16 cellular contexts compared by ENCODE assay signal in the genomic region with DNA sequence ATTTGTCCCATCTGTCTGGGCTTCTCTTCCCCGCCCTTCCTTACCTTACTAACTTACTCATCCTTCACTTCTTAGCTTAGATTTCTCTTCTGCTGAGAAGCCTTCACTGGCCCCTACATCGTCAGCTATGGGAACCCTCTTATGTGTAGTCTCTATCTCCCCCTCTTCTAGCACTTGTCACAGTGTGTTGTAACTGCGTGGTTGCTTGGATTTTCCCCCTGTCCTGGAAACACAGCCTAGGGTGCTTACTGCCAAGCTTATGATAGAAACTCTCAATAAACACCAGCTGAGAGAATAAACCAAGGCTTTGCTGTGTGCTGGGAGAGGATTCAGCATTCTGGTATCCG.
DNase-seq lines count a peak whose midpoint lies in the region; ATAC-seq and TF ChIP-seq lines count a peak whose summit lies in the region.
"Had no signal": no experiment of that assay in that cellular context is flagged by ENCODE, and none has a peak within 500 bp of the region (broad histone marks: within the 10 kb centered on the region; RNA-seq: fewer than 3 reads in every experiment).

No MANE protein-coding gene starts in this region.

- H3K9me3 ChIP-seq in liver (ENCODE audit: control insufficient read depth in 4 of 4, low read length in 3 of 4) (no peaks in the 10 kb centered on the region), subcutaneous abdominal adipose tissue (ENCODE audit: control insufficient read depth in 5 of 5, low read length in 5 of 5) (no peaks in the 10 kb centered on the region)
- H3K9me3 ChIP-seq: Peyer's patch, upper lobe of left lung had no signal

- ATAC-seq in activated T-cell treated with anti-CD3 and anti-CD28 coated beads, Interleukin-2, amount 50 U/mL, for 72 hours (replicated peaks in 1 of 2) = no peak
- no peak for ATAC-seq in HG02610 (IDR thresholded peaks at IDR 0.05; ENCODE audit: unreplicated experiment)

- no peaks in the 10 kb centered on the region for H3K9me3 Mint-ChIP-seq in activated T-cell treated with anti-CD3 and anti-CD28 coated beads, Interleukin-2, amount 50 U/mL, for 72 hours
- H3K9me3 Mint-ChIP-seq in activated T-cell treated with anti-CD3 and anti-CD28 coated beads, Interleukin-2, amount 50 U/mL, for 24 hours = peaks cover 2% of the 10 kb centered on the region
- peaks cover 8% of the 10 kb centered on the region for H3K9me3 Mint-ChIP-seq in activated naive CD8-positive, alpha-beta T cell treated with anti-CD3 and anti-CD28 coated beads for 36 hours
- H3K9me3 Mint-ChIP-seq in HFFc6 = no peaks in the 10 kb centered on the region

- TF ChIP-seq RAD21 in liver (IDR thresholded peaks at IDR 0.05) = no peak

- H3K27me3 Mint-ChIP-seq in activated T-cell treated with anti-CD3 and anti-CD28 coated beads, Interleukin-2, amount 50 U/mL, for 72 hours (ENCODE audit: low read depth) = no peaks in the 10 kb centered on the region
- H3K27me3 Mint-ChIP-seq in activated T-cell treated with anti-CD3 and anti-CD28 coated beads, Interleukin-2, amount 50 U/mL, for 24 hours = no peaks in the 10 kb centered on the region
- H3K27me3 Mint-ChIP-seq in activated naive CD8-positive, alpha-beta T cell treated with anti-CD3 and anti-CD28 coated beads for 36 hours = no peaks in the 10 kb centered on the region
- H3K27me3 Mint-ChIP-seq in HFFc6 (ENCODE audit: insufficient read depth) = peaks cover 2% of the 10 kb centered on the region; the same call in 1 of the 2 replicates

- no peaks in the 10 kb centered on the region for H3K27me3 ChIP-seq in liver (ENCODE audit: control insufficient read depth in 4 of 4, insufficient read depth in 4 of 4, low read length in 3 of 4)
- H3K27me3 ChIP-seq in subcutaneous abdominal adipose tissue (ENCODE audit: control insufficient read depth in 5 of 5, insufficient read depth in 4 of 5, low read length in 5 of 5) = no peaks in the 10 kb centered on the region
- H3K27me3 ChIP-seq: Peyer's patch, upper lobe of left lung had no signal

- peak overlapping the region; percentile 55 for H3K27ac Mint-ChIP-seq in activated T-cell treated with anti-CD3 and anti-CD28 coated beads, Interleukin-2, amount 50 U/mL, for 72 hours
- no peak overlapping the region for H3K27ac Mint-ChIP-seq in activated T-cell treated with anti-CD3 and anti-CD28 coated beads, Interleukin-2, amount 50 U/mL, for 24 hours
- peak overlapping the region; percentile 99 for H3K27ac Mint-ChIP-seq in activated naive CD8-positive, alpha-beta T cell treated with anti-CD3 and anti-CD28 coated beads for 36 hours
- no peak overlapping the region for H3K27ac Mint-ChIP-seq in HFFc6

- H3K4me3 Mint-ChIP-seq in activated T-cell treated with anti-CD3 and anti-CD28 coated beads, Interleukin-2, amount 50 U/mL, for 72 hours = peak overlapping the region; percentile 5 to 35
- H3K4me3 Mint-ChIP-seq in activated T-cell treated with anti-CD3 and anti-CD28 coated beads, Interleukin-2, amount 50 U/mL, for 24 hours = no peak overlapping the region
- H3K4me3 Mint-ChIP-seq in activated naive CD8-positive, alpha-beta T cell treated with anti-CD3 and anti-CD28 coated beads for 36 hours = peak overlapping the region; percentile 29
- H3K4me3 Mint-ChIP-seq in HFFc6 = no peak overlapping the region

- H3K27ac ChIP-seq in liver (ENCODE audit: low read depth in 1 of 2, low read length in 2 of 2) (peak overlapping the region; percentile 73 to 82), subcutaneous abdominal adipose tissue (ENCODE audit: low read depth, low read length) (peak overlapping the region; percentile 47)
- H3K27ac ChIP-seq: epithelial cell of prostate, Peyer's patch had no signal

- peaks cover 60% of the 10 kb centered on the region for H3K4me1 Mint-ChIP-seq in activated T-cell treated with anti-CD3 and anti-CD28 coated beads, Interleukin-2, amount 50 U/mL, for 72 hours (ENCODE audit: low read depth)
- H3K4me1 Mint-ChIP-seq in activated T-cell treated with anti-CD3 and anti-CD28 coated beads, Interleukin-2, amount 50 U/mL, for 24 hours (ENCODE audit: low read depth) = peaks cover 56% of the 10 kb centered on the region
- peaks cover 65% of the 10 kb centered on the region for H3K4me1 Mint-ChIP-seq in activated naive CD8-positive, alpha-beta T cell treated with anti-CD3 and anti-CD28 coated beads for 36 hours
- H3K4me1 Mint-ChIP-seq in HFFc6 (ENCODE audit: low read depth) = peaks cover 20% of the 10 kb centered on the region

- peaks cover 4 to 22% (median 9%) of the 10 kb centered on the region in 4 donors for H3K4me1 ChIP-seq in liver (ENCODE audit: control insufficient read depth in 4 of 4, insufficient read depth in 4 of 4, low read length in 3 of 4)
- peaks cover 5 to 40% (median 32%) of the 10 kb centered on the region in 5 donors for H3K4me1 ChIP-seq in subcutaneous abdominal adipose tissue (ENCODE audit: control insufficient read depth in 5 of 5, insufficient read depth in 5 of 5, low read length in 5 of 5)

- H3K36me3 ChIP-seq in liver (ENCODE audit: control insufficient read depth in 4 of 4, insufficient read depth in 3 of 4, low read depth in 1 of 4, low read length in 3 of 4) (no peaks in the 10 kb centered on the region), subcutaneous abdominal adipose tissue (ENCODE audit: control insufficient read depth in 5 of 5, insufficient read depth in 5 of 5, low read length in 5 of 5) (no peaks in the 10 kb centered on the region)
- H3K36me3 ChIP-seq: Peyer's patch, upper lobe of left lung had no signal

- peak overlapping the region in 1 of 2 donors; percentile 43 for H3K9ac ChIP-seq in liver (ENCODE audit: low read depth in 1 of 2, low read length in 2 of 2)
- no peak overlapping the region for H3K9ac ChIP-seq in subcutaneous abdominal adipose tissue (ENCODE audit: low read length in 5 of 5)

- no peak for TF ChIP-seq CTCF in liver (IDR thresholded peaks at IDR 0.05; ENCODE audit: low read depth, low read length, missing input control)
- TF ChIP-seq CTCF in HFFc6 (IDR thresholded peaks at IDR 0.05) = no peak

- peaks cover 0 to 2% of the 10 kb centered on the region in 2 donors for H3K36me3 Mint-ChIP-seq in activated T-cell treated with anti-CD3 and anti-CD28 coated beads, Interleukin-2, amount 50 U/mL, for 72 hours (ENCODE audit: insufficient read depth in 2 of 2)
- no peaks in the 10 kb centered on the region for H3K36me3 Mint-ChIP-seq in activated T-cell treated with anti-CD3 and anti-CD28 coated beads, Interleukin-2, amount 50 U/mL, for 24 hours (ENCODE audit: low read depth)
- peaks cover 19% of the 10 kb centered on the region for H3K36me3 Mint-ChIP-seq in activated naive CD8-positive, alpha-beta T cell treated with anti-CD3 and anti-CD28 coated beads for 36 hours
- H3K36me3 Mint-ChIP-seq in HFFc6 (ENCODE audit: low read depth) = no peaks in the 10 kb centered on the region

- 74% methylated on average over 4 of the region's 4 CpGs for WGBS in liver

- H3K4me3 ChIP-seq in liver (ENCODE audit: low read depth in 1 of 3, low read length in 3 of 3) (no peak overlapping the region), subcutaneous abdominal adipose tissue (ENCODE audit: low read depth in 1 of 5, low read length in 5 of 5) (peak overlapping the region in 2 of 5 donors; percentile 6 to 12)
- H3K4me3 ChIP-seq: Peyer's patch, upper lobe of left lung had no signal

- DNase-seq in activated T-cell treated with anti-CD3 and anti-CD28 coated beads, Interleukin-2, amount 50 U/mL, for 72 hours = no peak
- no peak for DNase-seq in activated T-cell treated with anti-CD3 and anti-CD28 coated beads, Interleukin-2, amount 50 U/mL, for 24 hours
- DNase-seq in activated naive CD8-positive, alpha-beta T cell treated with anti-CD3 and anti-CD28 coated beads for 36 hours = no peak
- no peak for DNase-seq in HFFc6
- DNase-seq in HuH-7 (ENCODE audit: low spot score) = no peak
- DNase-seq: activated CD8-positive, alpha-beta memory T cell treated with anti-CD3 and anti-CD28 coated beads, Interleukin-2, amount 50 U/mL, for 48 hours; DND-41; GOT3; NCI-H1092; NCI-H446; Peyer's patch; upper lobe of left lung had no signal

TF ChIP-seq in liver, 16 proteins besides CTCF, POLR2A, EP300 and RAD21:
- TF ChIP-seq TAF1 (conservative IDR thresholded peaks at IDR 0.05) (no peak), FOXA2 (IDR thresholded peaks at IDR 0.05) (peak; percentile 14)
TF ChIP-seq in liver: peak in this region for 1.

Comparison
In these comparisons a context has a peak if more than half of its experiments do, and no peak if none do; other contexts are left out.
1. H3K27ac Mint-ChIP-seq: peak in activated T-cell treated with anti-CD3 and anti-CD28 coated beads, Interleukin-2, amount 50 U/mL, for 72 hours (single experiment) and activated naive CD8-positive, alpha-beta T cell treated with anti-CD3 and anti-CD28 coated beads for 36 hours (single experiment); none in activated T-cell treated with anti-CD3 and anti-CD28 coated beads, Interleukin-2, amount 50 U/mL, for 24 hours (single experiment) and HFFc6 (single experiment).
2. H3K4me3 Mint-ChIP-seq: peak in activated T-cell treated with anti-CD3 and anti-CD28 coated beads, Interleukin-2, amount 50 U/mL, for 72 hours (2 of 2) and activated naive CD8-positive, alpha-beta T cell treated with anti-CD3 and anti-CD28 coated beads for 36 hours (single experiment); none in activated T-cell treated with anti-CD3 and anti-CD28 coated beads, Interleukin-2, amount 50 U/mL, for 24 hours (single experiment) and HFFc6 (single experiment).